In genomic region chr12:8951744-8952143, GRCh38 we compare ENCODE assay signal across 13 cellular contexts. TPM values are rescaled to one million over a fixed set of nuclear protein-coding genes. Genes with fewer than 3 reads are reported as not detected.
DNase-seq lines count a peak whose midpoint lies in the region; ATAC-seq lines count a peak whose summit lies in the region.
"Had no signal": no experiment of that assay in that cellular context is flagged by ENCODE, and none has a peak within 500 bp of the region (broad histone marks: within the 10 kb centered on the region; RNA-seq: fewer than 3 reads in every experiment).

No MANE protein-coding gene starts in this region.

- peak overlapping the region; percentile 99 for H3K4me3 Mint-ChIP-seq in activated CD4-positive, alpha-beta memory T cell treated with anti-CD3 and anti-CD28 coated beads, Interleukin-2, amount 10 ng/mL, durations not matched to agents 7 days and 5 days
- H3K4me3 Mint-ChIP-seq: endodermal cell had no signal

- POLR2A ChIA-PET in activated CD4-positive, alpha-beta memory T cell treated with anti-CD3 and anti-CD28 coated beads, Interleukin-2, amount 10 ng/mL, durations not matched to agents 7 days and 5 days (lab: Charles Lee): interaction anchor here (0.5 to 4.7 kb wide), 10 partner anchors 36 to 421 kb away, joined by 3 to 70 read pairs (median 14); no protein-coding TSS in a partner anchor

- H3K27me3 Mint-ChIP-seq in activated CD4-positive, alpha-beta memory T cell treated with anti-CD3 and anti-CD28 coated beads, Interleukin-2, amount 10 ng/mL, durations not matched to agents 7 days and 5 days: no peaks in the 10 kb centered on the region

- peaks cover 47% of the 10 kb centered on the region for H3K36me3 Mint-ChIP-seq in activated CD4-positive, alpha-beta memory T cell treated with anti-CD3 and anti-CD28 coated beads, Interleukin-2, amount 10 ng/mL, durations not matched to agents 7 days and 5 days (ENCODE audit: low read depth)

- CTCF ChIA-PET in activated CD4-positive, alpha-beta memory T cell treated with anti-CD3 and anti-CD28 coated beads, Interleukin-2, amount 10 ng/mL, durations not matched to agents 7 days and 5 days (lab: Charles Lee): interaction anchor here (0.9 to 8.1 kb wide), 16 partner anchors 18 to 267 kb away, joined by 3 to 162 read pairs (median 6); no protein-coding TSS in a partner anchor

- peak; percentile 7 for DNase-seq in stimulated activated CD8-positive, alpha-beta memory T cell treated with anti-CD3 and anti-CD28 coated beads, Interleukin-4, amount 100 ng/mL, for 24 hours (ENCODE audit: low read depth)
- DNase-seq in stimulated activated CD8-positive, alpha-beta memory T cell treated with anti-CD3 and anti-CD28 coated beads, Interleukin-4, amount 100 ng/mL, for 48 hours: no peak
- peak; percentile 47 for DNase-seq in activated CD4-positive, alpha-beta memory T cell treated with anti-CD3 and anti-CD28 coated beads, Interleukin-2, amount 10 ng/mL, durations not matched to agents 7 days and 5 days
- DNase-seq in islet precursor cell (peak; percentile 16), left ventricle myocardium superior (no peak), NCI-H2107 (lab: John Stamatoyannopoulos, UW) (no peak), RKO (ENCODE audit: low spot score) (no peak), NCI-H146 (lab: John Stamatoyannopoulos, UW) (no peak)
- DNase-seq: endodermal cell, gastrocnemius medialis, mesenchymal stem cell, NCI-H1694 treated with DMSO at 0.1 percent for 48 hours, NCI-H510A treated with DMSO at 0.1 percent for 48 hours had no signal

- peak overlapping the region; percentile 87 for H3K27ac Mint-ChIP-seq in activated CD4-positive, alpha-beta memory T cell treated with anti-CD3 and anti-CD28 coated beads, Interleukin-2, amount 10 ng/mL, durations not matched to agents 7 days and 5 days
- H3K27ac Mint-ChIP-seq: endodermal cell had no signal

- H3K4me1 Mint-ChIP-seq in activated CD4-positive, alpha-beta memory T cell treated with anti-CD3 and anti-CD28 coated beads, Interleukin-2, amount 10 ng/mL, durations not matched to agents 7 days and 5 days: peaks cover 62% of the 10 kb centered on the region

- no peak for ATAC-seq in left ventricle myocardium superior
- ATAC-seq: gastrocnemius medialis had no signal

- intact Hi-C loops in left ventricle myocardium superior (cut with micrococcal nuclease): loop anchor here (5.0 kb wide), 1 partner anchor 96 kb away; no protein-coding TSS in a partner anchor

- peaks cover 11% of the 10 kb centered on the region for H3K9me3 Mint-ChIP-seq in activated CD4-positive, alpha-beta memory T cell treated with anti-CD3 and anti-CD28 coated beads, Interleukin-2, amount 10 ng/mL, durations not matched to agents 7 days and 5 days

RNA-seq across cellular contexts. Expression of gene M6PR, which starts 2.3 kb away (rescaled TPM):
- 100 to 1,000 TPM; 210 to 211 TPM for total RNA-seq in activated CD4-positive, alpha-beta memory T cell treated with anti-CD3 and anti-CD28 coated beads, Interleukin-2, amount 10 ng/mL, durations not matched to agents 7 days and 5 days
- 87.5 TPM for total RNA-seq in left ventricle myocardium superior

RNA-seq across cellular contexts. Expression of gene PHC1, which starts 37.4 kb away (rescaled TPM):
- 10 to 100 TPM; 16.1 to 17.1 TPM for total RNA-seq in activated CD4-positive, alpha-beta memory T cell treated with anti-CD3 and anti-CD28 coated beads, Interleukin-2, amount 10 ng/mL, durations not matched to agents 7 days and 5 days
- total RNA-seq in left ventricle myocardium superior: 24.7 TPM

RNA-seq across cellular contexts. Expression of gene KLRG1, which starts 37.6 kb away (rescaled TPM):
- 10 to 100 TPM; 12.8 to 13.3 TPM for total RNA-seq in activated CD4-positive, alpha-beta memory T cell treated with anti-CD3 and anti-CD28 coated beads, Interleukin-2, amount 10 ng/mL, durations not matched to agents 7 days and 5 days
- 5.6 TPM for total RNA-seq in left ventricle myocardium superior

Comparison
In these comparisons a context has a peak if more than half of its experiments do, and no peak if none do; other contexts are left out.
1. DNase-seq: peak in stimulated activated CD8-positive, alpha-beta memory T cell treated with anti-CD3 and anti-CD28 coated beads, Interleukin-4, amount 100 ng/mL, for 24 hours (single experiment), activated CD4-positive, alpha-beta memory T cell treated with anti-CD3 and anti-CD28 coated beads, Interleukin-2, amount 10 ng/mL, durations not matched to agents 7 days and 5 days (single experiment) and islet precursor cell (single experiment); none in stimulated activated CD8-positive, alpha-beta memory T cell treated with anti-CD3 and anti-CD28 coated beads, Interleukin-4, amount 100 ng/mL, for 48 hours (single experiment), left ventricle myocardium superior (single experiment), NCI-H2107 (single experiment), RKO (single experiment) and NCI-H146 (single experiment).